Comparison of ENCODE assay signal across 16 cellular contexts in genomic region chr14:99247772-99248171, GRCh38. TPM values are rescaled to one million over a fixed set of nuclear protein-coding genes. Genes with fewer than 3 reads are reported as not detected.
DNase-seq lines count a peak whose midpoint lies in the region; ATAC-seq and TF ChIP-seq lines count a peak whose summit lies in the region.
"Had no signal": no experiment of that assay in that cellular context is flagged by ENCODE, and none has a peak within 500 bp of the region (broad histone marks: within the 10 kb centered on the region; RNA-seq: fewer than 3 reads in every experiment).

No MANE protein-coding gene starts in this region.

- no peaks in the 10 kb centered on the region for H3K27me3 Mint-ChIP-seq in T-helper 1 cell treated with Interleukin-12 subunit alpha and Interleukin-12 subunit beta and Interleukin-4 antibody, amounts not matched to agents 30 μg/mL and 1 μg/mL, for 36 hours (ENCODE audit: low read depth)
- H3K27me3 Mint-ChIP-seq in central memory CD8-positive, alpha-beta T cell = no peaks in the 10 kb centered on the region
- peaks cover 64% of the 10 kb centered on the region for H3K27me3 Mint-ChIP-seq in progenitor cell of endocrine pancreas

- H3K79me1 ChIP-seq in neuronal stem cell (ENCODE audit: low read depth, low read length) = no peaks in the 10 kb centered on the region

- H3K4me3 Mint-ChIP-seq in T-helper 1 cell treated with Interleukin-12 subunit alpha and Interleukin-12 subunit beta and Interleukin-4 antibody, amounts not matched to agents 30 μg/mL and 1 μg/mL, for 36 hours = peak overlapping the region; percentile 89
- H3K4me3 Mint-ChIP-seq in central memory CD8-positive, alpha-beta T cell = peak overlapping the region; percentile 84
- no peak overlapping the region for H3K4me3 Mint-ChIP-seq in progenitor cell of endocrine pancreas (ENCODE audit: low read depth)
- H3K4me3 Mint-ChIP-seq: naive B cell had no signal

- no peaks in the 10 kb centered on the region for H3K9me3 Mint-ChIP-seq in T-helper 1 cell treated with Interleukin-12 subunit alpha and Interleukin-12 subunit beta and Interleukin-4 antibody, amounts not matched to agents 30 μg/mL and 1 μg/mL, for 36 hours
- no peaks in the 10 kb centered on the region for H3K9me3 Mint-ChIP-seq in central memory CD8-positive, alpha-beta T cell
- no peaks in the 10 kb centered on the region for H3K9me3 Mint-ChIP-seq in progenitor cell of endocrine pancreas (ENCODE audit: low read depth)
- H3K9me3 Mint-ChIP-seq: naive B cell had no signal

- H3K36me3 ChIP-seq in SJCRH30 = no peaks in the 10 kb centered on the region
- H3K36me3 ChIP-seq in neuronal stem cell (replicated peaks in 1 of 2; ENCODE audit: control insufficient read depth in 2 of 2, insufficient read depth in 2 of 2, low read length in 2 of 2) = no peaks in the 10 kb centered on the region
- H3K36me3 ChIP-seq: right atrium auricular region, thoracic aorta had no signal

- H3K14ac ChIP-seq in neuronal stem cell (ENCODE audit: low read length) = no peak overlapping the region

- no peak overlapping the region for H3K4ac ChIP-seq in neuronal stem cell (ENCODE audit: low read length)

- H3K4me2 ChIP-seq in neuronal stem cell (ENCODE audit: insufficient read depth, low read length, poor library complexity, severe bottlenecking) = no peak overlapping the region

- DNase-seq in T-helper 1 cell = no peak
- DNase-seq in SJCRH30 = peak; percentile 17 to 49
- no peak for DNase-seq in central memory CD8-positive, alpha-beta T cell (ENCODE audit: low spot score in 2 of 2)
- no peak for DNase-seq in neuronal stem cell (ENCODE audit: low spot score)
- no peak for DNase-seq in anterior cingulate cortex (lab: John Stamatoyannopoulos, UW)
- DNase-seq in progenitor cell of endocrine pancreas (ENCODE audit: low spot score, unreplicated experiment) = no peak
- DNase-seq: naive B cell, NCI-H1930, NCI-H510A, SIG-M5 had no signal

- no CpG with 5 or more reads among the region's 6 CpGs for WGBS in neuronal stem cell (ENCODE audit: extremely low coverage in 2 of 2, insufficient read length in 2 of 2, insufficient replicate concordance in 1 of 2), 2 donors

- no peak for TF ChIP-seq CTCF in progenitor cell of endocrine pancreas (IDR thresholded peaks at IDR 0.05; ENCODE audit: unreplicated experiment)

- peak overlapping the region; percentile 98 for H3K27ac ChIP-seq in SJCRH30
- H3K27ac ChIP-seq in neuronal stem cell (replicated peaks; ENCODE audit: low read length) = no peak overlapping the region
- H3K27ac ChIP-seq: 22Rv1, right atrium auricular region, thoracic aorta had no signal

- H2BK12ac ChIP-seq in neuronal stem cell (ENCODE audit: low read length) = no peak overlapping the region

- no peak overlapping the region for H2BK5ac ChIP-seq in neuronal stem cell (ENCODE audit: low read length)

- H3K4me1 ChIP-seq in SJCRH30 = peaks cover 31% of the 10 kb centered on the region
- H3K4me1 ChIP-seq in neuronal stem cell (ENCODE audit: control insufficient read depth in 2 of 2, insufficient read depth in 1 of 2, low read depth in 1 of 2, low read length in 2 of 2) = peaks cover 3% of the 10 kb centered on the region in 2 donors

- no peak overlapping the region for H2AK5ac ChIP-seq in neuronal stem cell (ENCODE audit: low read depth, low read length)

- H2BK120ac ChIP-seq in neuronal stem cell (ENCODE audit: low read depth, low read length) = no peak overlapping the region

- no peak overlapping the region for H2AFZ ChIP-seq in neuronal stem cell (ENCODE audit: low read length)

- H3K4me1 Mint-ChIP-seq in T-helper 1 cell treated with Interleukin-12 subunit alpha and Interleukin-12 subunit beta and Interleukin-4 antibody, amounts not matched to agents 30 μg/mL and 1 μg/mL, for 36 hours (ENCODE audit: low read depth) = peaks cover 81% of the 10 kb centered on the region
- H3K4me1 Mint-ChIP-seq in central memory CD8-positive, alpha-beta T cell = peaks cover 81% of the 10 kb centered on the region
- peaks cover 2% of the 10 kb centered on the region for H3K4me1 Mint-ChIP-seq in progenitor cell of endocrine pancreas (ENCODE audit: low read depth)
- H3K4me1 Mint-ChIP-seq: CD14-positive monocyte had no signal

- no peak overlapping the region for H3K4me3 ChIP-seq in SJCRH30
- no peak overlapping the region for H3K4me3 ChIP-seq in neuronal stem cell (ENCODE audit: low read length in 2 of 2)
- H3K4me3 ChIP-seq: right atrium auricular region, thoracic aorta had no signal

- peak overlapping the region; percentile 23 for H4K8ac ChIP-seq in neuronal stem cell (ENCODE audit: low read depth, low read length)

- no peak overlapping the region for H3K9ac ChIP-seq in neuronal stem cell (ENCODE audit: low read depth, low read length, poor library complexity)

- H4K91ac ChIP-seq in neuronal stem cell (ENCODE audit: low read depth, low read length, poor library complexity) = no peak overlapping the region

- H3K27ac Mint-ChIP-seq in T-helper 1 cell treated with Interleukin-12 subunit alpha and Interleukin-12 subunit beta and Interleukin-4 antibody, amounts not matched to agents 30 μg/mL and 1 μg/mL, for 36 hours = peak overlapping the region; percentile 98
- peak overlapping the region; percentile 97 for H3K27ac Mint-ChIP-seq in central memory CD8-positive, alpha-beta T cell (ENCODE audit: low read depth)
- H3K27ac Mint-ChIP-seq in progenitor cell of endocrine pancreas = no peak overlapping the region
- H3K27ac Mint-ChIP-seq: naive B cell had no signal

- H3K23ac ChIP-seq in neuronal stem cell (ENCODE audit: low read depth, low read length, poor library complexity) = no peak overlapping the region

- H2BK15ac ChIP-seq in neuronal stem cell (ENCODE audit: low read length) = no peak overlapping the region

- H3K18ac ChIP-seq in neuronal stem cell (ENCODE audit: low read length) = no peak overlapping the region

- ATAC-seq in central memory CD8-positive, alpha-beta T cell (replicated peaks; ENCODE audit: extremely low read depth, poor library complexity, severe bottlenecking) = no peak
- no peak for ATAC-seq in HG02885 (IDR thresholded peaks at IDR 0.05; ENCODE audit: poor library complexity, unreplicated experiment)

- H3K9me3 ChIP-seq in SJCRH30 (replicated peaks) (no peaks in the 10 kb centered on the region), neuronal stem cell (replicated peaks in 1 of 2; ENCODE audit: control insufficient read depth in 2 of 2, insufficient read depth in 1 of 2, low read depth in 1 of 2, low read length in 2 of 2) (no peaks in the 10 kb centered on the region)
- H3K9me3 ChIP-seq: right atrium auricular region, thoracic aorta had no signal

- H3K36me3 Mint-ChIP-seq in T-helper 1 cell treated with Interleukin-12 subunit alpha and Interleukin-12 subunit beta and Interleukin-4 antibody, amounts not matched to agents 30 μg/mL and 1 μg/mL, for 36 hours (ENCODE audit: low read depth) = peaks cover 47% of the 10 kb centered on the region
- peaks cover 78% of the 10 kb centered on the region for H3K36me3 Mint-ChIP-seq in central memory CD8-positive, alpha-beta T cell (ENCODE audit: insufficient read depth)
- no peaks in the 10 kb centered on the region for H3K36me3 Mint-ChIP-seq in progenitor cell of endocrine pancreas (ENCODE audit: insufficient read depth)
- H3K36me3 Mint-ChIP-seq: CD14-positive monocyte, naive B cell had no signal

- H3K27me3 ChIP-seq in SJCRH30 (no peaks in the 10 kb centered on the region), neuronal stem cell (ENCODE audit: control insufficient read depth in 3 of 3, insufficient read depth in 3 of 3, low read depth in 1 of 3, low read length in 3 of 3) (peaks cover 14 to 74% (median 59%) of the 10 kb centered on the region in 3 experiments)

RNA-seq across cellular contexts. Expression of gene BCL11B, which starts 24.2 kb away (rescaled TPM):
- total RNA-seq in SJCRH30 (2014; rRNA removed; shearing (Covaris generic)) = 1.7 and 2.2 TPM in 2 replicates
- 0.77 TPM for polyA plus RNA-seq in neuronal stem cell (2013, experiment 1 of 2)
- 0.90 TPM for polyA plus RNA-seq in neuronal stem cell (2013, experiment 2 of 2)
- total RNA-seq in progenitor cell of endocrine pancreas = 2.3 and 2.9 TPM in 2 replicates
- polyA plus RNA-seq: CD14-positive monocyte had no signal

Comparison
In these comparisons a context has a peak if more than half of its experiments do, and no peak if none do; other contexts are left out.
1. DNase-seq: peak in SJCRH30 (2 of 2); none in T-helper 1 cell (0 of 5), central memory CD8-positive, alpha-beta T cell (0 of 2), neuronal stem cell (single experiment), anterior cingulate cortex (0 of 58) and progenitor cell of endocrine pancreas (single experiment).